8 cellular contexts compared by ENCODE assay signal in genomic region chr13:36297259-36297599, GRCh38. TPM values are rescaled to one million over a fixed set of nuclear protein-coding genes. Genes with fewer than 3 reads are reported as not detected.
DNase-seq lines count a peak whose midpoint lies in the region.

No MANE protein-coding gene starts in this region.

- DNase-seq in GM23248, result peak; percentile 67
- DNase-seq in NCI-H69 (lab: John Stamatoyannopoulos, UW), result peak; percentile 58
- DNase-seq in effector memory CD4-positive, alpha-beta T cell, result no peak
- no peak for DNase-seq in stimulated activated CD4-positive, alpha-beta T cell treated with anti-CD3 and anti-CD28 coated beads, Interleukin-4, amount 100 ng/mL, for 24 hours
- no peak for DNase-seq in activated CD4-positive, CD25-positive, alpha-beta regulatory T cell treated with anti-CD3 and anti-CD28 coated beads, Interleukin-2, amount 50 U/mL, for 72 hours
- DNase-seq in putamen (ENCODE audit: low spot score), result no peak

- H4K20me1 ChIP-seq in GM23248 (ENCODE audit: insufficient read depth), result no peaks in the 10 kb centered on the region

- no peaks in the 10 kb centered on the region for H3K27me3 ChIP-seq in GM23248 (replicated peaks; ENCODE audit: insufficient read depth)
- H3K27me3 ChIP-seq in effector memory CD4-positive, alpha-beta T cell (replicated peaks; ENCODE audit: control insufficient read depth, insufficient read depth, low read length, poor library complexity, severe bottlenecking), result no peaks in the 10 kb centered on the region
- H3K27me3 ChIP-seq in mucosa of stomach (ENCODE audit: control insufficient read depth, insufficient read depth, low read length), result peaks cover 4% of the 10 kb centered on the region

- H3K9me2 ChIP-seq in GM23248 (ENCODE audit: insufficient read depth), result no peaks in the 10 kb centered on the region

- peak overlapping the region; percentile 95 for H3K4me2 ChIP-seq in GM23248 (ENCODE audit: unreplicated experiment)

- peaks cover 32% of the 10 kb centered on the region for H3F3A ChIP-seq in GM23248 (ENCODE audit: insufficient read depth)

- H3K9me3 ChIP-seq in ES-I3 (ENCODE audit: control insufficient read depth, insufficient read depth, low read length), result peaks cover 6% of the 10 kb centered on the region
- no peaks in the 10 kb centered on the region for H3K9me3 ChIP-seq in GM23248 (ENCODE audit: low read depth)
- no peaks in the 10 kb centered on the region for H3K9me3 ChIP-seq in effector memory CD4-positive, alpha-beta T cell (ENCODE audit: control insufficient read depth, low read length)
- no peaks in the 10 kb centered on the region for H3K9me3 ChIP-seq in mucosa of stomach (ENCODE audit: control insufficient read depth, low read length)

- H3K36me3 ChIP-seq in ES-I3 (ENCODE audit: insufficient read depth, low read length), result peaks cover 32% of the 10 kb centered on the region
- no peaks in the 10 kb centered on the region for H3K36me3 ChIP-seq in GM23248 (ENCODE audit: low read depth)
- H3K36me3 ChIP-seq in effector memory CD4-positive, alpha-beta T cell (ENCODE audit: control insufficient read depth, insufficient read depth, low read length), result no peaks in the 10 kb centered on the region
- H3K36me3 ChIP-seq in mucosa of stomach (ENCODE audit: control insufficient read depth, insufficient read depth, low read length), result no peaks in the 10 kb centered on the region

- peak overlapping the region; percentile 81 for H3K4me3 ChIP-seq in GM23248
- peak overlapping the region; percentile 48 for H3K4me3 ChIP-seq in effector memory CD4-positive, alpha-beta T cell (ENCODE audit: insufficient read depth, low read depth, low read length, poor library complexity, severe bottlenecking)
- H3K4me3 ChIP-seq in mucosa of stomach (ENCODE audit: low read length), result peak overlapping the region; percentile 23

- in situ Hi-C loops in GM23248 (cut with MboI), result loop anchor here (10.0 to 25.0 kb wide), 2 partner anchors 108 to 440 kb away; no protein-coding TSS in a partner anchor

- no peaks in the 10 kb centered on the region for H3K79me2 ChIP-seq in GM23248 (ENCODE audit: insufficient read depth)

- 1% methylated on average over 11 of the region's 11 CpGs for WGBS in GM23248 (ENCODE audit: low coverage in 1 of 2, low lambda C conversion rate in 2 of 2, missing lambda C conversion rate in 2 of 2), 2 experiments

- H2AFZ ChIP-seq in GM23248, result peak overlapping the region; percentile 96

- peak overlapping the region; percentile 51 for H3K27ac ChIP-seq in GM23248
- H3K27ac ChIP-seq in effector memory CD4-positive, alpha-beta T cell (ENCODE audit: insufficient read depth, low read length, poor library complexity, severe bottlenecking), result no peak overlapping the region

- peak overlapping the region; percentile 100 for H3K9ac ChIP-seq in ES-I3 (ENCODE audit: low read depth, low read length)
- H3K9ac ChIP-seq in GM23248, result peak overlapping the region; percentile 77
- peak overlapping the region; percentile 58 for H3K9ac ChIP-seq in mucosa of stomach (ENCODE audit: low read length)

- H3K4me1 ChIP-seq in ES-I3 (ENCODE audit: insufficient read depth, low read length) (peaks cover 24% of the 10 kb centered on the region), GM23248 (ENCODE audit: insufficient read depth) (peaks cover 6% of the 10 kb centered on the region; the same call in 1 of the 2 replicates), mucosa of stomach (ENCODE audit: control insufficient read depth, insufficient read depth, low read length) (no peaks in the 10 kb centered on the region)
- peaks cover 5% of the 10 kb centered on the region for H3K4me1 ChIP-seq in effector memory CD4-positive, alpha-beta T cell (ENCODE audit: control insufficient read depth, insufficient read depth, low read length, poor library complexity, severe bottlenecking)

RNA-seq across cellular contexts. Expression of gene CCDC169, which starts 0.4 kb away (rescaled TPM):
- 0.22 and 0.25 TPM in 2 replicates for total RNA-seq in GM23248 (2014; rRNA removed; shearing (Covaris generic))
- polyA plus RNA-seq in GM23248 (2016; fragmentation: Nextera tagmentation; extraction: Ambion mirVana), result 0.63 and 0.79 TPM in 2 replicates

RNA-seq across cellular contexts. Expression of gene SPART, which starts 49.0 kb away (rescaled TPM):
- 77.1 and 82.4 TPM in 2 replicates for total RNA-seq in GM23248 (2014; rRNA removed; shearing (Covaris generic))
- polyA plus RNA-seq in GM23248 (2016; fragmentation: Nextera tagmentation; extraction: Ambion mirVana), result 66.3 and 72.8 TPM in 2 replicates

Comparison
In these comparisons a context has a peak if more than half of its experiments do, and no peak if none do; other contexts are left out.
1. DNase-seq: peak in GM23248 (single experiment) and NCI-H69 (single experiment); none in effector memory CD4-positive, alpha-beta T cell (0 of 3), stimulated activated CD4-positive, alpha-beta T cell treated with anti-CD3 and anti-CD28 coated beads, Interleukin-4, amount 100 ng/mL, for 24 hours (single experiment), activated CD4-positive, CD25-positive, alpha-beta regulatory T cell treated with anti-CD3 and anti-CD28 coated beads, Interleukin-2, amount 50 U/mL, for 72 hours (single experiment) and putamen (single experiment).
2. H3K4me3 ChIP-seq: peak in every context shown above with its lines; median percentile 81 in GM23248; 48 in effector memory CD4-positive, alpha-beta T cell; 23 in mucosa of stomach.
3. Peak in every context shown above with its lines, with median percentiles within 50 percentile points of each other: H3K9ac ChIP-seq.